In genomic region chr5:179793470-179794139, GRCh38 we compare ENCODE assay signal across 8 cellular contexts. TPM values are rescaled to one million over a fixed set of nuclear protein-coding genes. Genes with fewer than 3 reads are reported as not detected.
DNase-seq lines count a peak whose midpoint lies in the region; ATAC-seq, FAIRE-seq and TF ChIP-seq lines count a peak whose summit lies in the region.

A gene with protein sequence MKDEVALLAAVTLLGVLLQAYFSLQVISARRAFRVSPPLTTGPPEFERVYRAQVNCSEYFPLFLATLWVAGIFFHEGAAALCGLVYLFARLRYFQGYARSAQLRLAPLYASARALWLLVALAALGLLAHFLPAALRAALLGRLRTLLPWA (plus strand): TSS chr5:179793986. CDS start chr5:179794081, 95 bp downstream.

- no TSS peak for BruUV-seq in PC-3 (replicated peaks; lab: Mats Ljungman, UMichigan)

- peaks cover 40% of the 10 kb centered on the region for H3K4me1 Mint-ChIP-seq in stimulated activated memory B cell treated with anti-CD40 and anti-IgM and Interleukin-4, amounts not matched to agents 10 μg/mL and 1 μg/mL and 100 μg/mL, for 72 hours

- FAIRE-seq in GM12891 (lab: Jason Lieb, UNC) = peak; percentile 76

- no peaks in the 10 kb centered on the region for H3F3A ChIP-seq in PC-3 (ENCODE audit: low read length, unreplicated experiment)

- H3K4me3 ChIP-seq in PC-3 (ENCODE audit: low read length) (peak within 1 kb of the TSS; percentile 76; the same call in 1 of the 2 replicates), astrocyte of the spinal cord (ENCODE audit: low read depth, low read length) (no peak within 1 kb of the TSS), iPS-18c (ENCODE audit: insufficient read depth, low read depth, low read length) (peak within 1 kb of the TSS; percentile 20; the same call in 1 of the 2 replicates)

- peaks cover 3% of the 10 kb centered on the region for H3K9me3 Mint-ChIP-seq in stimulated activated memory B cell treated with anti-CD40 and anti-IgM and Interleukin-4, amounts not matched to agents 10 μg/mL and 1 μg/mL and 100 μg/mL, for 72 hours

- H3K79me2 ChIP-seq in PC-3 (ENCODE audit: low read length) = no peaks in the 10 kb centered on the region

- no peak within 1 kb of the TSS for H3K27ac ChIP-seq in PC-3 (ENCODE audit: low read length)

- peaks cover 8% of the 10 kb centered on the region; the same call in 1 of the 2 replicates for H3K4me1 ChIP-seq in PC-3 (ENCODE audit: insufficient read depth, low read length)

- TF ChIP-seq POLR2A in GM12891 (IDR thresholded peaks at IDR 0.05; ENCODE audit: low read depth, low read length) = no peak

- no peaks in the 10 kb centered on the region for H3K9me2 ChIP-seq in PC-3 (replicated peaks; ENCODE audit: low read length)

- ATAC-seq in PC-3 (no peak), HG03442 (IDR thresholded peaks at IDR 0.05; ENCODE audit: unreplicated experiment) (no peak)
- peak; percentile 48 for ATAC-seq in stimulated activated memory B cell treated with anti-CD40 and anti-IgM and Interleukin-4, amounts not matched to agents 10 μg/mL and 1 μg/mL and 100 μg/mL, for 72 hours

- intact Hi-C loops in PC-3 (cut with micrococcal nuclease) = no loop called here

- H3K9me3 ChIP-seq in PC-3 (ENCODE audit: low read length) (no peaks in the 10 kb centered on the region), iPS-18c (ENCODE audit: control insufficient read depth, insufficient read depth, low read length) (no peaks in the 10 kb centered on the region)

- DNase-seq in GM12891 (ENCODE audit: insufficient read length, low spot score) (no peak), PC-3 (no peak), astrocyte of the spinal cord (ENCODE audit: low read depth, low spot score) (peak; percentile 68), OCI-M2 (lab: John Stamatoyannopoulos, UW; ENCODE audit: unreplicated experiment) (no peak), SHP77 treated with DMSO at 0.1 percent for 48 hours (lab: John Stamatoyannopoulos, UW) (no peak)

- CTCF ChIA-PET in PC-3 (lab: Charles Lee) = no interaction called here

- no peaks in the 10 kb centered on the region for H4K20me1 ChIP-seq in PC-3 (ENCODE audit: low read length)

- H3K27me3 ChIP-seq in PC-3 (ENCODE audit: low read length) = no peaks in the 10 kb centered on the region

- H3K27ac Mint-ChIP-seq in stimulated activated memory B cell treated with anti-CD40 and anti-IgM and Interleukin-4, amounts not matched to agents 10 μg/mL and 1 μg/mL and 100 μg/mL, for 72 hours = peak within 1 kb of the TSS; percentile 54

- no peaks in the 10 kb centered on the region for H3K36me3 ChIP-seq in PC-3 (ENCODE audit: low read depth, low read length)

- no peak within 1 kb of the TSS for H3K9ac ChIP-seq in PC-3 (ENCODE audit: low read length)

- H2AFZ ChIP-seq in PC-3 (ENCODE audit: low read length) = no peak within 1 kb of the TSS

- H3K4me3 Mint-ChIP-seq in stimulated activated memory B cell treated with anti-CD40 and anti-IgM and Interleukin-4, amounts not matched to agents 10 μg/mL and 1 μg/mL and 100 μg/mL, for 72 hours = peak within 1 kb of the TSS; percentile 68

- POLR2A ChIA-PET in PC-3 (lab: Charles Lee; ENCODE audit: unreplicated experiment) = no interaction called here

- no peak for TF ChIP-seq CTCF in PC-3 (conservative IDR thresholded peaks at IDR 0.05; ENCODE audit: low read depth, low read length)
- no peak for TF ChIP-seq CTCF in astrocyte of the spinal cord (IDR thresholded peaks at IDR 0.05; ENCODE audit: low read depth, low read length)

- H3K27me3 Mint-ChIP-seq in stimulated activated memory B cell treated with anti-CD40 and anti-IgM and Interleukin-4, amounts not matched to agents 10 μg/mL and 1 μg/mL and 100 μg/mL, for 72 hours = no peaks in the 10 kb centered on the region

- peak within 1 kb of the TSS; percentile 75 for H3K4me2 ChIP-seq in PC-3 (ENCODE audit: low read length)

- H3K36me3 Mint-ChIP-seq in stimulated activated memory B cell treated with anti-CD40 and anti-IgM and Interleukin-4, amounts not matched to agents 10 μg/mL and 1 μg/mL and 100 μg/mL, for 72 hours = peaks cover 14% of the 10 kb centered on the region

- in situ Hi-C loops in astrocyte of the spinal cord (cut with HindIII; ENCODE audit: low sequenced_read_pairs) = no loop called here

TF ChIP-seq in GM12891, 5 proteins besides CTCF, POLR2A, EP300 and RAD21:
- TF ChIP-seq PAX5 (IDR thresholded peaks at IDR 0.05; ENCODE audit: insufficient read depth, low read length, severe bottlenecking) (no peak), POLR2AphosphoS5 (IDR thresholded peaks at IDR 0.05; ENCODE audit: low read depth, low read length) (no peak), TAF1 (IDR thresholded peaks at IDR 0.05; ENCODE audit: low read depth, low read length) (no peak), SPI1 (IDR thresholded peaks at IDR 0.05; ENCODE audit: low read depth, low read length) (no peak), POU2F2 (IDR thresholded peaks at IDR 0.05; ENCODE audit: low read depth, low read length) (no peak)

RNA-seq across cellular contexts. Expression of the gene that starts here (rescaled TPM):
- polyA plus RNA-seq in GM12891 (2012; ENCODE audit: low read depth, missing spikeins) = not detected
- total RNA-seq in PC-3 (2014; rRNA removed) = 1.5 and 3.6 TPM in 2 replicates
